Comparison of ENCODE assay signal across 27 cellular contexts in the genomic region with DNA sequence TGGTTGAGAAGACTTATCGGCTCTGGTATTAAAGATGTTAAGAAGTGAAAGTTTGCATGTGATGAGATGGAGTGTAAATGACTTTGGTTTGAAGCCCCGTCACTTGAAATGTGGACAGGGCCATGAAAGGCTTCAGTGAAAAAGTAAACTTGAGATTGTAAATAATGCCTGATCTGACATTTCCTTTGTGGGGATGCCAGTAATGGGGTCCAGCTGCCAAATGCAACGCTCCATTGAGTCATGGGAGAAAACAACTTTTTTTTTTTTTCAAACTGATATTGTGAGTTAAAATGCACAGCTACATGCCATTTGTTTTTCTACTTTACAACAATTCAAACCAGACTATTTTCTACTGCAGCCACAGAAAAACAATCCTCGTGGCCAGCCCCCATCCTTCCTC.
DNase-seq lines count a peak whose midpoint lies in the region; ATAC-seq and TF ChIP-seq lines count a peak whose summit lies in the region.
"Had no signal": no experiment of that assay in that cellular context is flagged by ENCODE, and none has a peak within 500 bp of the region (broad histone marks: within the 10 kb centered on the region; RNA-seq: fewer than 3 reads in every experiment).

No MANE protein-coding gene starts in this region.

- no peaks in the 10 kb centered on the region for H3K9me3 ChIP-seq in vagina
- H3K9me3 ChIP-seq: A549, heart right ventricle, left lung, Peyer's patch, upper lobe of right lung had no signal

- peak; percentile 2 for DNase-seq in NCI-H446 treated with DMSO at 0.1 percent for 48 hours (lab: John Stamatoyannopoulos, UW)
- DNase-seq in NCI-H446 (lab: John Stamatoyannopoulos, UW): no peak
- peak; percentile 49 for DNase-seq in NCI-H69 (lab: John Stamatoyannopoulos, UW)
- peak; percentile 14 for DNase-seq in fibroblast of mammary gland (ENCODE audit: low read depth)
- no peak for DNase-seq in vagina (ENCODE audit: extremely low spot score in 2 of 2)
- DNase-seq in SKM-1 treated with dmso at 0.1 percent for 144 hours (lab: John Stamatoyannopoulos, UW; ENCODE audit: unreplicated experiment): no peak
- no peak for DNase-seq in kidney tubule cell (ENCODE audit: low spot score)
- DNase-seq: activated CD4-positive, alpha-beta T cell treated with anti-CD3 and anti-CD28 coated beads for 36 hours; activated CD8-positive, alpha-beta memory T cell treated with anti-CD3 and anti-CD28 coated beads for 24 hours; activated naive CD4-positive, alpha-beta T cell treated with anti-CD3 and anti-CD28 coated beads for 36 hours; activated T-cell treated with anti-CD3 and anti-CD28 coated beads, Interleukin-2, amount 50 U/mL, for 1 hour; HCEC 1CT; heart right ventricle; Kasumi-1; left lung; naive B cell; NCI-H2029 treated with DMSO at 0.1 percent for 48 hours; NCI-H524 treated with DMSO at 0.1 percent for 48 hours; Peyer's patch; small intestine; stimulated activated CD4-positive, alpha-beta T cell treated with anti-CD3 and anti-CD28 coated beads, Interleukin-2, amount 100 ng/mL, for 24 hours; T-cell; upper lobe of right lung had no signal

- H3K36me3 ChIP-seq in vagina: no peaks in the 10 kb centered on the region
- H3K36me3 ChIP-seq: heart right ventricle, left lung, Peyer's patch, upper lobe of right lung had no signal

- H3K4me3 ChIP-seq in fibroblast of mammary gland (ENCODE audit: control insufficient read depth, low read depth, low read length) (no peak overlapping the region), vagina (no peak overlapping the region)
- H3K4me3 ChIP-seq: A549, heart right ventricle, left lung, Peyer's patch, upper lobe of right lung had no signal

- H3K27me3 ChIP-seq in vagina: no peaks in the 10 kb centered on the region
- H3K27me3 ChIP-seq: heart right ventricle, left lung, Peyer's patch, upper lobe of right lung had no signal

- no peak for ATAC-seq in GM19035 (IDR thresholded peaks at IDR 0.05; ENCODE audit: unreplicated experiment)
- ATAC-seq: A549; activated CD4-positive, alpha-beta T cell treated with anti-CD3 and anti-CD28 coated beads for 36 hours; heart right ventricle; left lung; T-cell; upper lobe of right lung had no signal

- no peak for TF ChIP-seq POLR2A in vagina (IDR thresholded peaks at IDR 0.05)

- peak overlapping the region; percentile 31 for H3K27ac ChIP-seq in vagina
- H3K27ac ChIP-seq: A549, C4-2B, heart right ventricle, HL-60, upper lobe of right lung had no signal

- TF ChIP-seq CTCF in fibroblast of mammary gland (conservative IDR thresholded peaks at IDR 0.05; ENCODE audit: control insufficient read depth, insufficient read depth, low read depth, low read length): no peak
- no peak for TF ChIP-seq CTCF in vagina (IDR thresholded peaks at IDR 0.05)

- intact Hi-C loops in vagina (cut with DNase I): no loop called here

- peaks cover 18% of the 10 kb centered on the region for H3K4me1 ChIP-seq in vagina
- H3K4me1 ChIP-seq: A549, left lung, Peyer's patch, upper lobe of right lung had no signal

Comparison
In these comparisons a context has a peak if more than half of its experiments do, and no peak if none do; other contexts are left out.
1. DNase-seq: peak in NCI-H446 treated with DMSO at 0.1 percent for 48 hours (single experiment), NCI-H69 (single experiment) and fibroblast of mammary gland (single experiment); none in NCI-H446 (0 of 2), vagina (0 of 2), SKM-1 treated with dmso at 0.1 percent for 144 hours (single experiment) and kidney tubule cell (single experiment).